Comparison of ENCODE assay signal across 1 cellular context in the genomic region with DNA sequence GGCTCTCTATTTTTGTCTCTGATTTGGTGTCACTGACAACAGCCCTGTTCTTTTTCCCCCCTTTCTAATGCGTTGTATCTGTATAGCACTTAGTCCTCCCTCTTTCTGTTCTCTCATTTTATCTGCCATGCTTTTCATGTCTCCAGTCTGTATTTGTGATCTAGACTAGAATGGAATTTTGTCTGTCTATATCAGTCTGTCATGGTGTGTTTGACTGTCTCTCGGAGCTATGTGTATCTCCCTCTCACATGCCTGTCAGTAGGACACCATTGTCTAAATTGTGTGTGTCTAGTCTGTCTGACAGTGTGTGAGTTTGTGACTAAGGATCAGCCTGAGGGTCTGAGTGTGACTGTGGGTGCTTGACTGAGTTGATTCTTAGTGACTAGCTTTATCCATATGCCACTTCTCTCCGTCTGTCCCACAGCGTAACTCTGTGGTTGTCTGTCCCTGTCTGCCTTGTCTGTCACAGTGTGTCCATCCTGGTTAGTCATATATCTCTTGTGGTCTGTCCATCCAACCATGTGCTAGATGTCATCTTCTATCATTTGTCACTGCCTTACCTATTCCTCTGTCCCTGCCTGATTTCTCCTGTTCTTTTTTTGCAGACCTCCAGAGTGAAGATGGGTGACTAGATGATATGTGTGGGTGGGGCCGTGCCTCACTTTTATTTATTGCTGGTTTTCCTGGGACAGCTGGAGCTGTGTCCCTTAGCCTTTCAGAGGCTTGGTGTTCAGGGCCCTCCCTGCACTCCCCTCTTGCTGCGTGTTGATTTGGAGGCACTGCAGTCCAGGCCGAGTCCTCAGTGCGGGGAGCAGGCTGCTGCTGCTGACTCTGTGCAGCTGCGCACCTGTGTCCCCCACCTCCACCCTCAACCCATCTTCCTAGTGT.
TF ChIP-seq lines count a peak whose summit lies in the region.

No MANE protein-coding gene starts in this region.

TF ChIP-seq in HepG2, 621 proteins besides CTCF, POLR2A, EP300 and RAD21:
- TF ChIP-seq BCL6 (CRISPR knock-in tag; IDR thresholded peaks at IDR 0.05) (no peak), ZNF124 (CRISPR knock-in tag; IDR thresholded peaks at IDR 0.05) (no peak), ZNF746 (CRISPR knock-in tag; IDR thresholded peaks at IDR 0.05) (no peak), PHF20 (CRISPR knock-in tag; IDR thresholded peaks at IDR 0.05) (no peak), ZFP62 (CRISPR knock-in tag; IDR thresholded peaks at IDR 0.05) (no peak), ZNF564 (CRISPR knock-in tag; IDR thresholded peaks at IDR 0.05) (peak; percentile 24; the same call in 1 of the 2 replicates), HNF4A (CRISPR knock-in tag; IDR thresholded peaks at IDR 0.05) (no peak), ZBTB1 (CRISPR knock-in tag; IDR thresholded peaks at IDR 0.05; ENCODE audit: borderline replicate concordance) (no peak), ZNF530 (CRISPR knock-in tag; IDR thresholded peaks at IDR 0.05; ENCODE audit: low read depth) (no peak), GFI1 (CRISPR knock-in tag; IDR thresholded peaks at IDR 0.05; ENCODE audit: borderline replicate concordance) (no peak), ZNF546 (CRISPR knock-in tag; conservative IDR thresholded peaks at IDR 0.05) (no peak), IKZF5 (CRISPR knock-in tag; IDR thresholded peaks at IDR 0.05) (0 out of 2 replicates have a peak, but pooled peaks have one; percentile 27), XRCC5 (optimal IDR thresholded peaks at IDR 0.05; ENCODE audit: low read length) (peak; percentile 41), THYN1 (CRISPR knock-in tag; IDR thresholded peaks at IDR 0.05; ENCODE audit: borderline replicate concordance, low read depth) (no peak), ZNF264 (CRISPR knock-in tag; IDR thresholded peaks at IDR 0.05) (no peak), ZNF850 (CRISPR knock-in tag; conservative IDR thresholded peaks at IDR 0.05) (no peak), ZNF713 (CRISPR knock-in tag; IDR thresholded peaks at IDR 0.05) (no peak), FOXK1 (CRISPR knock-in tag; IDR thresholded peaks at IDR 0.05; ENCODE audit: borderline replicate concordance, low read depth) (no peak), MXI1 (IDR thresholded peaks at IDR 0.05; ENCODE audit: borderline replicate concordance, low read depth, low read length) (no peak), ZNF205 (CRISPR knock-in tag; IDR thresholded peaks at IDR 0.05) (no peak), MXD4 (CRISPR knock-in tag; IDR thresholded peaks at IDR 0.05) (0 out of 2 replicates have a peak, but pooled peaks have one; percentile 7), ZNF616 (CRISPR knock-in tag; IDR thresholded peaks at IDR 0.05; ENCODE audit: low read depth) (no peak), MIER3 (CRISPR knock-in tag; IDR thresholded peaks at IDR 0.05; ENCODE audit: borderline replicate concordance) (0 out of 2 replicates have a peak, but pooled peaks have one; percentile 10), ZNF317 (CRISPR knock-in tag; IDR thresholded peaks at IDR 0.05) (no peak), GABPB1 (CRISPR knock-in tag; IDR thresholded peaks at IDR 0.05) (no peak), RAD51 (IDR thresholded peaks at IDR 0.05; ENCODE audit: borderline replicate concordance) (no peak)
- TF ChIP-seq, protein P1, sequence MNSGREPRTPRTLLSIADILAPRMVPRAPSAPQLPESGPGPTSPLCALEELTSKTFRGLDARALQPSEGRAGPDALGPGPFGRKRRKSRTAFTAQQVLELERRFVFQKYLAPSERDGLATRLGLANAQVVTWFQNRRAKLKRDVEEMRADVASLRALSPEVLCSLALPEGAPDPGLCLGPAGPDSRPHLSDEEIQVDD (CRISPR knock-in tag; IDR thresholded peaks at IDR 0.05; ENCODE audit: borderline replicate concordance), result no peak
- TF ChIP-seq, protein P2, sequence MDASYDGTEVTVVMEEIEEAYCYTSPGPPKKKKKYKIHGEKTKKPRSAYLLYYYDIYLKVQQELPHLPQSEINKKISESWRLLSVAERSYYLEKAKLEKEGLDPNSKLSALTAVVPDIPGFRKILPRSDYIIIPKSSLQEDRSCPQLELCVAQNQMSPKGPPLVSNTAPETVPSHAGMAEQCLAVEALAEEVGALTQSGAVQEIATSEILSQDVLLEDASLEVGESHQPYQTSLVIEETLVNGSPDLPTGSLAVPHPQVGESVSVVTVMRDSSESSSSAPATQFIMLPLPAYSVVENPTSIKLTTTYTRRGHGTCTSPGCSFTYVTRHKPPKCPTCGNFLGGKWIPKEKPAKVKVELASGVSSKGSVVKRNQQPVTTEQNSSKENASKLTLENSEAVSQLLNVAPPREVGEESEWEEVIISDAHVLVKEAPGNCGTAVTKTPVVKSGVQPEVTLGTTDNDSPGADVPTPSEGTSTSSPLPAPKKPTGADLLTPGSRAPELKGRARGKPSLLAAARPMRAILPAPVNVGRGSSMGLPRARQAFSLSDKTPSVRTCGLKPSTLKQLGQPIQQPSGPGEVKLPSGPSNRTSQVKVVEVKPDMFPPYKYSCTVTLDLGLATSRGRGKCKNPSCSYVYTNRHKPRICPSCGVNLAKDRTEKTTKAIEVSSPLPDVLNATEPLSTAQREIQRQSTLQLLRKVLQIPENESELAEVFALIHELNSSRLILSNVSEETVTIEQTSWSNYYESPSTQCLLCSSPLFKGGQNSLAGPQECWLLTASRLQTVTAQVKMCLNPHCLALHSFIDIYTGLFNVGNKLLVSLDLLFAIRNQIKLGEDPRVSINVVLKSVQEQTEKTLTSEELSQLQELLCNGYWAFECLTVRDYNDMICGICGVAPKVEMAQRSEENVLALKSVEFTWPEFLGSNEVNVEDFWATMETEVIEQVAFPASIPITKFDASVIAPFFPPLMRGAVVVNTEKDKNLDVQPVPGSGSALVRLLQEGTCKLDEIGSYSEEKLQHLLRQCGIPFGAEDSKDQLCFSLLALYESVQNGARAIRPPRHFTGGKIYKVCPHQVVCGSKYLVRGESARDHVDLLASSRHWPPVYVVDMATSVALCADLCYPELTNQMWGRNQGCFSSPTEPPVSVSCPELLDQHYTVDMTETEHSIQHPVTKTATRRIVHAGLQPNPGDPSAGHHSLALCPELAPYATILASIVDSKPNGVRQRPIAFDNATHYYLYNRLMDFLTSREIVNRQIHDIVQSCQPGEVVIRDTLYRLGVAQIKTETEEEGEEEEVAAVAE (CRISPR knock-in tag; IDR thresholded peaks at IDR 0.05; ENCODE audit: borderline replicate concordance), result no peak
TF ChIP-seq in HepG2: peak in this region for 5.
